ENCODE assay signal across 8 cellular contexts in the genomic region with DNA sequence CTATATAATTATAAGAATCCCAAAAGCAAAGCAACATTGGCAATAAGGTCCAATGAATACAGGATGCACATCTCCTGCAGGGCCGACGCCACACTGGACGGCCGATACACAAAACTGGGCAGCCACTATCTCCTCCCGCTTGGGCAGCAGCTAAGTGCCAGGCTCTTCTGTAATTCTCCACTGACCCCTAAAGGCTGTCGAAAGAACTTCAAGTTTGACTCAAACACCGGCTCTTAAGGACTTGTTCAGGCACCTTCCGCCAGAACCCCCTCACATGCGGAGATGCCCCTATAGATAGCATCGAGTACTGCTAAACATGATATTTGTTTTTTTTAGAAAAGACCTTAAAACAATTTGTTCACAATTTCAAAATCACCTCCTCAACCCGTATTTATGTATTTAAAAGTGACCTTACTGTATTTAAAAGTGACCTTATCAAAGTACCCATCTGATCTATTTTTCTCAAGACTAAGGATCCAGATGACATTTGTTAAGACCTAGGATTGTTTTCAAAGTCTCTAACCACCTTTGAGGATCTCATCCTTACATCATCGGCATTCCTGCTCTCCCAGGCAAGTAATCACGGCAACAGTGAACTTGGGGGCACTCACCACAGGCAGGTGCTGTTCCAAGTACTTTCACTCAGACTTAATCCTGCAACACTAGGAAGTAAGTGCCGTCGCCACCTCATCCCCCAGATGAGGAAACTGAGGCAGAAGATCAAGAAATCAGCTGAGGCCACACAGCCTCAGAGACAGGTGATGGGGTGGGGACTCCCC.
A peak's percentile ranks its signal among the peaks of the same experiment; 100 is the strongest.
DNase-seq lines count a peak whose midpoint lies in the region; ATAC-seq, FAIRE-seq and TF ChIP-seq lines count a peak whose summit lies in the region.

No MANE protein-coding gene starts in this region.

- TF ChIP-seq RAD21 in HepG2 (CRISPR knock-in tag; IDR thresholded peaks at IDR 0.05): no peak

- BruUV-seq in HepG2 (replicated peaks; lab: Mats Ljungman, UMichigan): no TSS peak

- DNase-seq in Ammon's horn (ENCODE audit: low spot score) (peak; percentile 68), NCI-H524 (lab: John Stamatoyannopoulos, UW) (peak; percentile 12 to 76), cerebellar cortex (ENCODE audit: low spot score) (peak; percentile 73), HepG2 (ENCODE audit: low spot score) (peak; percentile 52), T-helper 9 cell (no peak)
- no peak for DNase-seq in stimulated activated CD4-positive, alpha-beta T cell treated with anti-CD3 and anti-CD28 coated beads, Interleukin-15, amount 100 ng/mL, for 24 hours

- no peak overlapping the region for H3K9ac ChIP-seq in HepG2 (ENCODE audit: insufficient read depth, low read depth, low read length)

- no peaks in the 10 kb centered on the region for H4K20me1 ChIP-seq in HepG2 (ENCODE audit: insufficient read depth, low read length)

- no peak overlapping the region for H3K27ac ChIP-seq in HepG2 (ENCODE audit: extremely low read length, insufficient read depth, low read length)

- no peak for FAIRE-seq in HepG2 (lab: Jason Lieb, UNC)

- CTCF ChIA-PET in HepG2 (lab: Yijun Ruan, JAX; ENCODE audit: low intra/inter-chr PET ratio, low total read pairs): interaction anchor here (0.8 kb wide), 1 partner anchor 1036 kb away, joined by 5 read pairs; no protein-coding TSS in a partner anchor

- POLR2A ChIA-PET in HepG2 (lab: Yijun Ruan, JAX): no interaction called here

- H3K4me2 ChIP-seq in HepG2 (ENCODE audit: low read depth, low read length): no peak overlapping the region

- H3K79me2 ChIP-seq in HepG2 (ENCODE audit: insufficient read depth, low read length): no peaks in the 10 kb centered on the region

- peak; percentile 56 for TF ChIP-seq CTCF in HepG2 (CRISPR knock-in tag; IDR thresholded peaks at IDR 0.05)

- no peaks in the 10 kb centered on the region for H3K9me3 ChIP-seq in HepG2 (ENCODE audit: low read length)

- no peak for TF ChIP-seq POLR2A in HepG2 (IDR thresholded peaks at IDR 0.05; ENCODE audit: insufficient read depth in 1 of 2, low read depth in 2 of 2, low read length in 2 of 2)

- H2AFZ ChIP-seq in HepG2 (ENCODE audit: low read length): no peak overlapping the region

- peak; percentile 61 for ATAC-seq in GM21825 (IDR thresholded peaks at IDR 0.05; ENCODE audit: unreplicated experiment)
- ATAC-seq in HepG2: peak; percentile 93
- no peak for ATAC-seq in GM18511 (IDR thresholded peaks at IDR 0.05; ENCODE audit: unreplicated experiment)

- H3K36me3 ChIP-seq in HepG2 (replicated peaks in 1 of 2; ENCODE audit: control insufficient read depth in 1 of 2, insufficient read depth in 2 of 2, low read length in 2 of 2): peaks cover 11 to 38% of the 10 kb centered on the region in 2 experiments; a peak in 4 of 5 replicates

- intact Hi-C loops in HepG2 (cut with micrococcal nuclease; ENCODE audit: unreplicated experiment): loop anchor here (5.0 kb wide), 1 partner anchor 97 kb away; no protein-coding TSS in a partner anchor

- 89% methylated on average over 15 of the region's 15 CpGs for WGBS in HepG2 (ENCODE audit: low lambda C conversion rate)

- no peak overlapping the region for H3K4me3 ChIP-seq in HepG2 (replicated peaks in 1 of 3; ENCODE audit: insufficient read depth in 1 of 3, low read depth in 2 of 3, low read length in 3 of 3)

- H3K27me3 ChIP-seq in HepG2 (ENCODE audit: control insufficient read depth in 1 of 2, insufficient read depth in 2 of 2, low read length in 2 of 2): no peaks in the 10 kb centered on the region

- TF ChIP-seq EP300 in HepG2 (IDR thresholded peaks at IDR 0.05; ENCODE audit: low read depth in 2 of 2, low read length in 2 of 2) (no peak), HepG2 (CRISPR knock-in tag; IDR thresholded peaks at IDR 0.05; ENCODE audit: borderline replicate concordance) (no peak)

- in situ Hi-C loops in HepG2 (cut with HindIII; ENCODE audit: extremely low pct_ligation_motif_present, low pct_unique_long_range_greater_than_20kb): no loop called here

- no peaks in the 10 kb centered on the region for H3K4me1 ChIP-seq in HepG2 (ENCODE audit: insufficient read depth, low read length)

TF ChIP-seq in HepG2, 621 proteins besides CTCF, POLR2A, EP300 and RAD21:
- TF ChIP-seq, protein P1, sequence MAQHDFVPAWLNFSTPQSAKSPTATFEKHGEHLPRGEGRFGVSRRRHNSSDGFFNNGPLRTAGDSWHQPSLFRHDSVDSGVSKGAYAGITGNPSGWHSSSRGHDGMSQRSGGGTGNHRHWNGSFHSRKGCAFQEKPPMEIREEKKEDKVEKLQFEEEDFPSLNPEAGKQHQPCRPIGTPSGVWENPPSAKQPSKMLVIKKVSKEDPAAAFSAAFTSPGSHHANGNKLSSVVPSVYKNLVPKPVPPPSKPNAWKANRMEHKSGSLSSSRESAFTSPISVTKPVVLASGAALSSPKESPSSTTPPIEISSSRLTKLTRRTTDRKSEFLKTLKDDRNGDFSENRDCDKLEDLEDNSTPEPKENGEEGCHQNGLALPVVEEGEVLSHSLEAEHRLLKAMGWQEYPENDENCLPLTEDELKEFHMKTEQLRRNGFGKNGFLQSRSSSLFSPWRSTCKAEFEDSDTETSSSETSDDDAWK (CRISPR knock-in tag; IDR thresholded peaks at IDR 0.05): no peak
- TF ChIP-seq STAG1 (CRISPR knock-in tag; IDR thresholded peaks at IDR 0.05): peak; percentile 55

Comparison
In these comparisons a context has a peak if more than half of its experiments do, and no peak if none do; other contexts are left out.
1. DNase-seq: peak in Ammon's horn (single experiment), NCI-H524 (2 of 2), cerebellar cortex (single experiment) and HepG2 (single experiment); none in T-helper 9 cell (single experiment) and stimulated activated CD4-positive, alpha-beta T cell treated with anti-CD3 and anti-CD28 coated beads, Interleukin-15, amount 100 ng/mL, for 24 hours (single experiment).